Comparison of ENCODE assay signal across 8 cellular contexts in genomic region chr19:45402469-45403070, GRCh38. TPM values are rescaled to one million over a fixed set of nuclear protein-coding genes. Genes with fewer than 3 reads are reported as not detected.
DNase-seq lines count a peak whose midpoint lies in the region; ATAC-seq, FAIRE-seq and TF ChIP-seq lines count a peak whose summit lies in the region.

No MANE protein-coding gene starts in this region.

- no peaks in the 10 kb centered on the region for H3K27me3 ChIP-seq in colonic mucosa
- H3K27me3 ChIP-seq in mucosa of rectum (ENCODE audit: control insufficient read depth in 2 of 2, insufficient read depth in 2 of 2, low read length in 2 of 2), result no peaks in the 10 kb centered on the region

- DNase-seq in AG09309 (ENCODE audit: low read depth), result no peak
- peak; percentile 66 for DNase-seq in HTR-8/SVneo (ENCODE audit: insufficient read length, low spot score)
- DNase-seq in colonic mucosa, result peak; percentile 72
- no peak for DNase-seq in C1 segment of cervical spinal cord (lab: John Stamatoyannopoulos, UW)
- no peak for DNase-seq in NCI-H446 (lab: John Stamatoyannopoulos, UW)
- DNase-seq in NK-92 (lab: John Stamatoyannopoulos, UW; ENCODE audit: unreplicated experiment), result no peak

- H3K9ac ChIP-seq in colonic mucosa (ENCODE audit: low read depth in 2 of 2, low read length in 2 of 2), result peak overlapping the region in 1 of 2 donors; percentile 16
- peak overlapping the region; percentile 13 to 14 for H3K9ac ChIP-seq in mucosa of rectum (ENCODE audit: low read depth in 1 of 2, low read length in 2 of 2)

- H3K9me3 ChIP-seq in colonic mucosa (no peaks in the 10 kb centered on the region), mucosa of rectum (ENCODE audit: control insufficient read depth in 2 of 2, low read length in 2 of 2) (no peaks in the 10 kb centered on the region)

- no peak for ATAC-seq in HG02623 (IDR thresholded peaks at IDR 0.05; ENCODE audit: unreplicated experiment)

- intact Hi-C loops in colonic mucosa (cut with DNase I), result no loop called here

- H3K36me3 ChIP-seq in colonic mucosa, result no peaks in the 10 kb centered on the region
- H3K36me3 ChIP-seq in mucosa of rectum (ENCODE audit: control insufficient read depth in 2 of 2, insufficient read depth in 2 of 2, low read length in 2 of 2), result no peaks in the 10 kb centered on the region

- FAIRE-seq in HTR-8/SVneo (lab: Jason Lieb, UNC), result no peak

- no peak overlapping the region for H3K4me3 ChIP-seq in AG09309 (ENCODE audit: control insufficient read depth, low read depth, low read length)
- no peak overlapping the region for H3K4me3 ChIP-seq in colonic mucosa
- no peak overlapping the region for H3K4me3 ChIP-seq in mucosa of rectum (ENCODE audit: low read length in 2 of 2)

- peak; percentile 24 for TF ChIP-seq CTCF in AG09309 (IDR thresholded peaks at IDR 0.05; ENCODE audit: control insufficient read depth, insufficient read depth, low read depth, low read length, missing control alignments)
- TF ChIP-seq CTCF in colonic mucosa (IDR thresholded peaks at IDR 0.05), result peak; percentile 41

- no peak overlapping the region for H3K27ac ChIP-seq in colonic mucosa
- peak overlapping the region in 1 of 2 donors; percentile 38 for H3K27ac ChIP-seq in mucosa of rectum (ENCODE audit: low read depth in 2 of 2, low read length in 2 of 2)

- H3K4me1 ChIP-seq in colonic mucosa (peaks cover 23% of the 10 kb centered on the region), mucosa of rectum (ENCODE audit: control insufficient read depth in 2 of 2, insufficient read depth in 2 of 2, low read length in 2 of 2) (peaks cover 38 to 53% of the 10 kb centered on the region in 2 donors)

RNA-seq across cellular contexts. Expression of gene PPP1R13L, which starts 2.3 kb away (rescaled TPM):
- 10 to 100 TPM; 25.9 to 46.2 TPM for total RNA-seq in colonic mucosa

RNA-seq across cellular contexts. Expression of gene POLR1G, which starts 3.9 kb away (rescaled TPM):
- 1 to 10 TPM; 2.0 to 8.5 TPM for total RNA-seq in colonic mucosa

RNA-seq across cellular contexts. Expression of gene ERCC1, which starts 21.1 kb away (rescaled TPM):
- total RNA-seq in colonic mucosa, result 10 to 100 TPM; 30.0 to 37.3 TPM

RNA-seq across cellular contexts. Expression of gene ERCC2, which starts 32.2 kb away (rescaled TPM):
- 10 to 100 TPM; 12.7 to 17.4 TPM for total RNA-seq in colonic mucosa

Comparison
In these comparisons a context has a peak if more than half of its experiments do, and no peak if none do; other contexts are left out.
1. DNase-seq: peak in HTR-8/SVneo (single experiment) and colonic mucosa (single experiment); none in AG09309 (single experiment), C1 segment of cervical spinal cord (0 of 14), NCI-H446 (0 of 2) and NK-92 (single experiment).